8 cellular contexts compared by ENCODE assay signal in genomic region chr1:61453111-61453961, GRCh38.
A peak's percentile ranks its signal among the peaks of the same experiment; 100 is the strongest.
DNase-seq lines count a peak whose midpoint lies in the region; ATAC-seq, FAIRE-seq and TF ChIP-seq lines count a peak whose summit lies in the region.

No MANE protein-coding gene starts in this region.

- no peaks in the 10 kb centered on the region for H3K9me3 ChIP-seq in small intestine (ENCODE audit: control insufficient read depth, low read depth)

- in situ Hi-C loops in brain microvascular endothelial cell (cut with HindIII; ENCODE audit: low pct_ligation_motif_present, low sequenced_read_pairs) = no loop called here

- H3K27ac ChIP-seq in brain microvascular endothelial cell (peak overlapping the region; percentile 79), small intestine (ENCODE audit: low read depth in 1 of 2, low read length in 1 of 2) (peak overlapping the region in 1 of 2 donors; percentile 66)

- WGBS in small intestine, 3 donors = 21 to 32% (median 28%) methylated on average over 10 of the region's 10 CpGs

- DNase-seq in NCI-H2107 treated with DMSO at 0.1 percent for 48 hours (lab: John Stamatoyannopoulos, UW; ENCODE audit: unreplicated experiment) (peak; percentile 64), brain microvascular endothelial cell (peak; percentile 96), iPS-NIHi11 (ENCODE audit: low spot score) (peak; percentile 71), small intestine (peak; percentile 77), 8988T (no peak)

- FAIRE-seq in TTC549 (lab: Jason Lieb, UNC) (peak; percentile 95), small intestine (lab: Jason Lieb, UNC) (no peak)

- peaks cover 9 to 20% of the 10 kb centered on the region in 2 donors for H3K4me1 ChIP-seq in small intestine (ENCODE audit: control insufficient read depth in 2 of 2, insufficient read depth in 1 of 2, low read depth in 1 of 2, low read length in 1 of 2)

- H3K27me3 ChIP-seq in brain microvascular endothelial cell (replicated peaks) (no peaks in the 10 kb centered on the region), small intestine (ENCODE audit: control insufficient read depth in 2 of 2, insufficient read depth in 2 of 2, low read length in 2 of 2) (no peaks in the 10 kb centered on the region)

- no peak overlapping the region for H3K4me3 ChIP-seq in brain microvascular endothelial cell (ENCODE audit: low read depth, low read length)
- H3K4me3 ChIP-seq in small intestine (ENCODE audit: low read depth in 1 of 2, low read length in 2 of 2) = no peak overlapping the region

- ATAC-seq in HG02981 (IDR thresholded peaks at IDR 0.05; ENCODE audit: unreplicated experiment) = peak; percentile 85

- TF ChIP-seq CTCF in GM12874 (IDR thresholded peaks at IDR 0.05; ENCODE audit: insufficient read depth, low read depth, low read length) = peak; percentile 73
- peak; percentile 90 for TF ChIP-seq CTCF in brain microvascular endothelial cell (IDR thresholded peaks at IDR 0.05; ENCODE audit: low read depth, low read length, missing control alignments)

- no peaks in the 10 kb centered on the region for H3K36me3 ChIP-seq in brain microvascular endothelial cell (replicated peaks)
- no peaks in the 10 kb centered on the region for H3K36me3 ChIP-seq in small intestine (ENCODE audit: control insufficient read depth in 2 of 2, insufficient read depth in 2 of 2, low read length in 2 of 2)
